ENCODE assay signal across 8 cellular contexts in the genomic region with DNA sequence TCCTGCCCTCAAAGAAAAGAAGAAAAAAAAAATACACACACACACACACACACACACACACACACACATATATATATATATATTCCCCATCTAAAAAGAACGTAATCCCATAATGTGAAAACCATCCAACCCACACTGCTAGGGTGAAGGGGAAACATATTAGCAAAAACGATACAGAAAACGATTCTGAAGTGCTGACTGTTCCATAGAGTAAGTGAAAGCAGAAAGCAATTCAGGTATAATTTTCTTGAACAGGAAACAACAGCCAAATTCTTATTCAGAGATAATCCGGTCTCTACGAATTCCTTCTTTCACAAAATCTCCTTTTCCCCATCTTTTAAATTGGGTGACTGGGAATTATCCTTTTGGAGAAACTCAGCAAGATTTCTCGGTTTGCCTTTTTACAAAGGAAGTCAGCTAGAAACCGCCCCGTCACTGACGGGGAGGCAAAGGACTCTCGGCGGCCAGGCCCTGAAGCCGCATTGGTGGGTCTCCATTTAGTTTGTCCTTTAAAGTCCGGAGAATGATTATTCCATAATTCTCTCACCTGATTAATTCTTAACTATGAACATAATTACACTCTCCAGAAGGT.
DNase-seq lines count a peak whose midpoint lies in the region; ATAC-seq, FAIRE-seq and TF ChIP-seq lines count a peak whose summit lies in the region.

No MANE protein-coding gene starts in this region.

- DNase-seq in NCI-H2227 treated with DMSO at 0.1 percent for 48 hours (lab: John Stamatoyannopoulos, UW) (peak; percentile 68), HepG2 (ENCODE audit: low spot score) (no peak), OCI-LY7 (ENCODE audit: low spot score) (no peak), osteoblast (ENCODE audit: insufficient read length, low spot score, missing footprints) (no peak)

- H3K4me1 ChIP-seq in duodenal mucosa (ENCODE audit: control insufficient read depth in 1 of 2, insufficient read depth in 2 of 2, low read length in 2 of 2) (no peaks in the 10 kb centered on the region), HepG2 (ENCODE audit: insufficient read depth, low read length) (no peaks in the 10 kb centered on the region), stomach smooth muscle (ENCODE audit: control insufficient read depth, insufficient read depth, low read length) (no peaks in the 10 kb centered on the region), OCI-LY7 (ENCODE audit: insufficient read depth, low read length, poor library complexity, severe bottlenecking) (no peaks in the 10 kb centered on the region), osteoblast (ENCODE audit: insufficient read depth, low read length) (no peaks in the 10 kb centered on the region)

- TF ChIP-seq EP300 in HepG2 (IDR thresholded peaks at IDR 0.05; ENCODE audit: low read depth in 2 of 2, low read length in 2 of 2) (no peak), HepG2 (CRISPR knock-in tag; IDR thresholded peaks at IDR 0.05; ENCODE audit: borderline replicate concordance) (no peak)

- H3K36me3 ChIP-seq in duodenal mucosa (ENCODE audit: control insufficient read depth in 1 of 2, insufficient read depth in 2 of 2, low read length in 2 of 2) = no peaks in the 10 kb centered on the region
- H3K36me3 ChIP-seq in HepG2 (replicated peaks in 1 of 2; ENCODE audit: control insufficient read depth in 1 of 2, insufficient read depth in 2 of 2, low read length in 2 of 2) = no peaks in the 10 kb centered on the region
- no peaks in the 10 kb centered on the region for H3K36me3 ChIP-seq in stomach smooth muscle (ENCODE audit: control insufficient read depth in 2 of 2, insufficient read depth in 2 of 2, low read length in 2 of 2)
- H3K36me3 ChIP-seq in OCI-LY7 (ENCODE audit: insufficient read depth, low read length) = no peaks in the 10 kb centered on the region
- H3K36me3 ChIP-seq in osteoblast (ENCODE audit: insufficient read depth, low read length) = no peaks in the 10 kb centered on the region

- TF ChIP-seq RAD21 in HepG2 (CRISPR knock-in tag; IDR thresholded peaks at IDR 0.05) = no peak

- CTCF ChIA-PET in HepG2 (lab: Yijun Ruan, JAX; ENCODE audit: low intra/inter-chr PET ratio, low total read pairs) = no interaction called here
- CTCF ChIA-PET in OCI-LY7 (lab: Charles Lee; ENCODE audit: unreplicated experiment) = no interaction called here

- peak overlapping the region; percentile 1 to 36 for H3K4me3 ChIP-seq in duodenal mucosa (ENCODE audit: low read depth in 1 of 2, low read length in 2 of 2)
- H3K4me3 ChIP-seq in HepG2 (replicated peaks in 1 of 3; ENCODE audit: insufficient read depth in 1 of 3, low read depth in 2 of 3, low read length in 3 of 3) = peak overlapping the region in 2 of 3 experiments; percentile 8 to 36; a peak in 1 of 6 replicates
- H3K4me3 ChIP-seq in stomach smooth muscle (ENCODE audit: low read length in 2 of 2) = peak overlapping the region; percentile 73
- H3K4me3 ChIP-seq in OCI-LY7 (ENCODE audit: low read depth, low read length, poor library complexity, severe bottlenecking) = no peak overlapping the region
- H3K4me3 ChIP-seq in osteoblast (ENCODE audit: insufficient read depth, low read length) = no peak overlapping the region

- no peaks in the 10 kb centered on the region for H3K9me2 ChIP-seq in OCI-LY7 (ENCODE audit: insufficient read depth, low read length)

- POLR2A ChIA-PET in HepG2 (lab: Yijun Ruan, JAX) = no interaction called here
- POLR2A ChIA-PET in OCI-LY7 (lab: Charles Lee) = no interaction called here

- H3K27ac ChIP-seq in duodenal mucosa (ENCODE audit: low read depth, low read length) (no peak overlapping the region), HepG2 (ENCODE audit: extremely low read length, insufficient read depth, low read length) (no peak overlapping the region), stomach smooth muscle (ENCODE audit: low read length) (peak overlapping the region; percentile 24), OCI-LY7 (ENCODE audit: low read depth, low read length, poor library complexity, severe bottlenecking) (no peak overlapping the region), osteoblast (ENCODE audit: low read depth, low read length) (no peak overlapping the region)

- H2AFZ ChIP-seq in HepG2 (ENCODE audit: low read length) (no peak overlapping the region), OCI-LY7 (ENCODE audit: low read length) (no peak overlapping the region), osteoblast (ENCODE audit: low read length) (no peak overlapping the region)

- no peak for TF ChIP-seq CTCF in HepG2 (CRISPR knock-in tag; IDR thresholded peaks at IDR 0.05)
- no peak for TF ChIP-seq CTCF in OCI-LY7 (conservative IDR thresholded peaks at IDR 0.05; ENCODE audit: low read length)
- TF ChIP-seq CTCF in osteoblast (IDR thresholded peaks at IDR 0.05; ENCODE audit: extremely low read depth, low read depth, low read length) = no peak

- H3K9ac ChIP-seq in duodenal mucosa (ENCODE audit: low read depth in 1 of 2, low read length in 2 of 2) (no peak overlapping the region), HepG2 (ENCODE audit: insufficient read depth, low read depth, low read length) (no peak overlapping the region), stomach smooth muscle (ENCODE audit: low read length in 2 of 2) (peak overlapping the region in 1 of 2 donors; percentile 72)

- H3K9me3 ChIP-seq in duodenal mucosa (ENCODE audit: control insufficient read depth in 1 of 2, low read length in 2 of 2) (no peaks in the 10 kb centered on the region), HepG2 (ENCODE audit: low read length) (peaks cover 51% of the 10 kb centered on the region), stomach smooth muscle (ENCODE audit: control insufficient read depth in 2 of 2, low read length in 2 of 2) (no peaks in the 10 kb centered on the region), OCI-LY7 (ENCODE audit: low read length) (peaks cover 6% of the 10 kb centered on the region; the same call in 1 of the 2 replicates), osteoblast (ENCODE audit: low read depth, low read length) (peaks cover 6% of the 10 kb centered on the region)

- 32% methylated on average over 13 of the region's 13 CpGs for WGBS in HepG2 (ENCODE audit: low lambda C conversion rate)

- in situ Hi-C loops in HepG2 (cut with HindIII; ENCODE audit: extremely low pct_ligation_motif_present, low pct_unique_long_range_greater_than_20kb) = no loop called here

- no peak for TF ChIP-seq POLR2A in HepG2 (IDR thresholded peaks at IDR 0.05; ENCODE audit: insufficient read depth in 1 of 2, low read depth in 2 of 2, low read length in 2 of 2)

- H4K20me1 ChIP-seq in HepG2 (ENCODE audit: insufficient read depth, low read length) (no peaks in the 10 kb centered on the region), OCI-LY7 (ENCODE audit: insufficient read depth, low read length) (no peaks in the 10 kb centered on the region), osteoblast (ENCODE audit: insufficient read depth, low read length) (no peaks in the 10 kb centered on the region)

- H3K4me2 ChIP-seq in HepG2 (ENCODE audit: low read depth, low read length) = peak overlapping the region; percentile 37
- no peak overlapping the region for H3K4me2 ChIP-seq in OCI-LY7 (ENCODE audit: low read length)
- H3K4me2 ChIP-seq in osteoblast (ENCODE audit: insufficient read depth, low read length) = no peak overlapping the region

- H3K27me3 ChIP-seq in duodenal mucosa (ENCODE audit: control insufficient read depth in 1 of 2, insufficient read depth in 2 of 2, low read length in 2 of 2) (peaks cover 0 to 7% of the 10 kb centered on the region in 2 donors), HepG2 (ENCODE audit: control insufficient read depth in 1 of 2, insufficient read depth in 2 of 2, low read length in 2 of 2) (peaks cover 0 to 10% of the 10 kb centered on the region in 2 experiments; a peak in 4 of 5 replicates), stomach smooth muscle (ENCODE audit: control insufficient read depth in 1 of 2, insufficient read depth in 2 of 2, low read length in 2 of 2) (peaks cover 2 to 11% of the 10 kb centered on the region in 2 donors), osteoblast (ENCODE audit: insufficient read depth, low read length) (no peaks in the 10 kb centered on the region)

- BruUV-seq in HepG2 (replicated peaks; lab: Mats Ljungman, UMichigan) = no TSS peak
- no TSS peak for BruUV-seq in OCI-LY7 (replicated peaks; lab: Mats Ljungman, UMichigan)

- no peaks in the 10 kb centered on the region for H3K79me2 ChIP-seq in HepG2 (ENCODE audit: insufficient read depth, low read length)
- H3K79me2 ChIP-seq in OCI-LY7 (ENCODE audit: insufficient read depth, low read depth, low read length) = no peaks in the 10 kb centered on the region
- H3K79me2 ChIP-seq in osteoblast (ENCODE audit: insufficient read depth, low read length) = no peaks in the 10 kb centered on the region

- peak; percentile 76 for ATAC-seq in HepG2
- no peak for ATAC-seq in HG03175 (IDR thresholded peaks at IDR 0.05; ENCODE audit: unreplicated experiment)
- no peak for ATAC-seq in GM21526 (IDR thresholded peaks at IDR 0.05; ENCODE audit: low FRiP score, unreplicated experiment)

- FAIRE-seq in HepG2 (lab: Jason Lieb, UNC) = no peak

- intact Hi-C loops in HepG2 (cut with micrococcal nuclease; ENCODE audit: unreplicated experiment) (no loop called here), OCI-LY7 (cut with micrococcal nuclease; ENCODE audit: unreplicated experiment) (no loop called here)

TF ChIP-seq in HepG2, 621 proteins besides CTCF, POLR2A, EP300 and RAD21 (continues in another document):
- TF ChIP-seq PHF21A (CRISPR knock-in tag; IDR thresholded peaks at IDR 0.05) = 0 out of 2 replicates have a peak, but pooled peaks have one; percentile 33

Comparison
In these comparisons a context has a peak if more than half of its experiments do, and no peak if none do; other contexts are left out.
1. H3K4me3 ChIP-seq: peak in duodenal mucosa (2 of 2), HepG2 (2 of 3) and stomach smooth muscle (2 of 2); none in OCI-LY7 (single experiment) and osteoblast (single experiment).